Comparison of ENCODE assay signal across 13 cellular contexts in the genomic region with DNA sequence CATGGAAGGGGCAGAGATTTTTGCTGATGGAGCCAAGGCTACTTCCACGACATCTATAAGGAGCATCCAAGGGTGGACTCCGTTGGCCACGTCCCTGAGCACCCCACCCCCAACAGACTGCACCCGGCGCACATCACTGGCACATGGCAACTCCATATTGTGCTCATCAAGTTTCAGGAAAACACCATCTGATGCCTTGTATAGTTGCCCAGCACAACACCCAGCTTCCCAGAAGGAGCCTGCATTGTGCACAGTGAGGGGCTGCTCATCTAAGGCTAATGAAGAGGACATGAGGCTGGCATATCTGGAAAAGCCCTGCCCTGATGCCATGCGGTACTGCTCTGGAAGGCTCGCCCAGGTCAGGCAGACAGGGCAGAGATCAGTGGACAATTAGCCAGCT. TPM values are rescaled to one million over a fixed set of nuclear protein-coding genes. Genes with fewer than 3 reads are reported as not detected.
DNase-seq lines count a peak whose midpoint lies in the region; ATAC-seq, FAIRE-seq and TF ChIP-seq lines count a peak whose summit lies in the region.
"Had no signal": no experiment of that assay in that cellular context is flagged by ENCODE, and none has a peak within 500 bp of the region (broad histone marks: within the 10 kb centered on the region; RNA-seq: fewer than 3 reads in every experiment).

No MANE protein-coding gene starts in this region.

- H3K14ac ChIP-seq in neuronal stem cell (ENCODE audit: low read length) = no peak overlapping the region

- H3K4me3 ChIP-seq in neuronal stem cell (ENCODE audit: low read length in 2 of 2) (no peak overlapping the region), kidney (ENCODE audit: low read length in 2 of 2) (no peak overlapping the region)

- no peak for TF ChIP-seq CTCF in brain (conservative IDR thresholded peaks at IDR 0.05)
- no peak for TF ChIP-seq CTCF in kidney (IDR thresholded peaks at IDR 0.05; ENCODE audit: borderline replicate concordance, extremely low read depth, insufficient read depth)

- H2BK5ac ChIP-seq in neuronal stem cell (ENCODE audit: low read length) = no peak overlapping the region

- H3K9me3 Mint-ChIP-seq in brain = peaks cover 0 to 8% (median 0%) of the 10 kb centered on the region in 5 experiments
- H3K9me3 Mint-ChIP-seq: CD4-positive, alpha-beta T cell had no signal

- H2BK12ac ChIP-seq in neuronal stem cell (ENCODE audit: low read length) = no peak overlapping the region

- H3K9ac ChIP-seq in neuronal stem cell (ENCODE audit: low read depth, low read length, poor library complexity) (no peak overlapping the region), kidney (ENCODE audit: low read length in 2 of 2) (no peak overlapping the region)

- H3K4me3 Mint-ChIP-seq in brain = peak overlapping the region in 1 of 5 experiments; percentile 53
- H3K4me3 Mint-ChIP-seq: CD4-positive, alpha-beta T cell had no signal

- peaks cover 0 to 50% (median 0%) of the 10 kb centered on the region in 3 experiments for H3K27me3 ChIP-seq in neuronal stem cell (ENCODE audit: control insufficient read depth in 3 of 3, insufficient read depth in 3 of 3, low read depth in 1 of 3, low read length in 3 of 3)

- H3K4ac ChIP-seq in neuronal stem cell (ENCODE audit: low read length) = no peak overlapping the region

- no peak overlapping the region for H4K91ac ChIP-seq in neuronal stem cell (ENCODE audit: low read depth, low read length, poor library complexity)

- no peak overlapping the region for H4K8ac ChIP-seq in neuronal stem cell (ENCODE audit: low read depth, low read length)

- H2BK120ac ChIP-seq in neuronal stem cell (ENCODE audit: low read depth, low read length) = no peak overlapping the region

- ATAC-seq in GM21423 (IDR thresholded peaks at IDR 0.05; ENCODE audit: unreplicated experiment) = no peak

- no peak overlapping the region for H2AFZ ChIP-seq in neuronal stem cell (ENCODE audit: low read length)

- H2AK5ac ChIP-seq in neuronal stem cell (ENCODE audit: low read depth, low read length) = peak overlapping the region; percentile 77

- no peaks in the 10 kb centered on the region for H3K36me3 Mint-ChIP-seq in brain

- H3K23ac ChIP-seq in neuronal stem cell (ENCODE audit: low read depth, low read length, poor library complexity) = peak overlapping the region; percentile 18

- H3K27me3 Mint-ChIP-seq in brain = no peaks in the 10 kb centered on the region
- H3K27me3 Mint-ChIP-seq: CD4-positive, alpha-beta T cell had no signal

- intact Hi-C loops in kidney (cut with DNase I) = no loop called here

- H3K18ac ChIP-seq in neuronal stem cell (ENCODE audit: low read length) = peak overlapping the region; percentile 32

- WGBS in neuronal stem cell (ENCODE audit: extremely low coverage in 2 of 2, insufficient read length in 2 of 2, insufficient replicate concordance in 1 of 2), 2 donors = no CpG with 5 or more reads among the region's 7 CpGs

- DNase-seq in NCI-H2171 treated with DMSO at 0.1 percent for 48 hours (lab: John Stamatoyannopoulos, UW) (peak; percentile 74), NCI-H2171 (lab: John Stamatoyannopoulos, UW) (no peak), NCI-H446 (lab: John Stamatoyannopoulos, UW) (peak; percentile 5 to 74), neuronal stem cell (ENCODE audit: low spot score) (no peak), COR-L47 (lab: John Stamatoyannopoulos, UW) (no peak), kidney (no peak)
- DNase-seq: CD4-positive, alpha-beta T cell; DND-41; GF-D8 had no signal

- H3K4me1 Mint-ChIP-seq in brain = peaks cover 93% of the 10 kb centered on the region

- H3K79me1 ChIP-seq in neuronal stem cell (ENCODE audit: low read depth, low read length) = no peaks in the 10 kb centered on the region

- H3K4me2 ChIP-seq in neuronal stem cell (ENCODE audit: insufficient read depth, low read length, poor library complexity, severe bottlenecking) = no peak overlapping the region

- H2BK15ac ChIP-seq in neuronal stem cell (ENCODE audit: low read length) = peak overlapping the region; percentile 40

- no peak for FAIRE-seq in kidney (lab: Jason Lieb, UNC)
- FAIRE-seq: H54 had no signal

- H3K27ac ChIP-seq in neuronal stem cell (replicated peaks; ENCODE audit: low read length) (no peak overlapping the region), kidney (ENCODE audit: low read depth in 2 of 2, low read length in 2 of 2) (no peak overlapping the region)
- H3K27ac ChIP-seq: 22Rv1 had no signal

- H3K4me1 ChIP-seq in neuronal stem cell (ENCODE audit: control insufficient read depth in 2 of 2, insufficient read depth in 1 of 2, low read depth in 1 of 2, low read length in 2 of 2) (peaks cover 22 to 37% of the 10 kb centered on the region in 2 donors), kidney (ENCODE audit: control insufficient read depth in 1 of 2, insufficient read depth in 1 of 2, low read depth in 1 of 2, low read length in 2 of 2) (peaks cover 0 to 5% of the 10 kb centered on the region in 2 donors)

- H3K36me3 ChIP-seq in neuronal stem cell (replicated peaks in 1 of 2; ENCODE audit: control insufficient read depth in 2 of 2, insufficient read depth in 2 of 2, low read length in 2 of 2) (no peaks in the 10 kb centered on the region), kidney (ENCODE audit: control insufficient read depth in 1 of 2, insufficient read depth in 2 of 2, low read length in 2 of 2) (no peaks in the 10 kb centered on the region)

- H3K9me3 ChIP-seq in neuronal stem cell (replicated peaks in 1 of 2; ENCODE audit: control insufficient read depth in 2 of 2, insufficient read depth in 1 of 2, low read depth in 1 of 2, low read length in 2 of 2) (no peaks in the 10 kb centered on the region), kidney (ENCODE audit: control insufficient read depth in 1 of 2, low read length in 2 of 2) (no peaks in the 10 kb centered on the region)

- H3K27ac Mint-ChIP-seq in brain = peak overlapping the region in 4 of 5 experiments; percentile 66 to 95 (median 92)
- H3K27ac Mint-ChIP-seq: CD4-positive, alpha-beta T cell had no signal

RNA-seq across cellular contexts. Expression of gene CACNA2D2, which starts 15.0 kb away (rescaled TPM):
- 3.0 TPM for polyA plus RNA-seq in brain (ENCODE audit: insufficient read depth, low read depth, low replicate concordance)
- polyA plus RNA-seq in neuronal stem cell (2013, experiment 1 of 2) = 12.5 TPM
- 12.2 TPM for polyA plus RNA-seq in neuronal stem cell (2013, experiment 2 of 2)
- total RNA-seq in kidney = 3.6 TPM
- 6.0 TPM for polyA plus RNA-seq in kidney (ENCODE audit: insufficient read depth, low read depth, low replicate concordance)

RNA-seq across cellular contexts. Expression of gene C3orf18, which starts 49.1 kb away (rescaled TPM):
- polyA plus RNA-seq in brain (ENCODE audit: insufficient read depth, low read depth, low replicate concordance) (13.4 TPM), kidney (ENCODE audit: insufficient read depth, low read depth, low replicate concordance) (14.9 TPM)
- polyA plus RNA-seq in neuronal stem cell (2013, experiment 1 of 2) = 9.9 TPM
- polyA plus RNA-seq in neuronal stem cell (2013, experiment 2 of 2) = 9.3 TPM
- 6.2 TPM for total RNA-seq in kidney

RNA-seq across cellular contexts. Expression of gene HEMK1, which starts 50.9 kb away (rescaled TPM):
- 12.9 TPM for polyA plus RNA-seq in brain (ENCODE audit: insufficient read depth, low read depth, low replicate concordance)
- 15.5 TPM for polyA plus RNA-seq in neuronal stem cell (2013, experiment 1 of 2)
- polyA plus RNA-seq in neuronal stem cell (2013, experiment 2 of 2) = 15.1 TPM
- 25.1 TPM for total RNA-seq in kidney
- 30.3 TPM for polyA plus RNA-seq in kidney (ENCODE audit: insufficient read depth, low read depth, low replicate concordance)

Comparison
In these comparisons a context has a peak if more than half of its experiments do, and no peak if none do; other contexts are left out.
1. DNase-seq: peak in NCI-H2171 treated with DMSO at 0.1 percent for 48 hours (single experiment) and NCI-H446 (2 of 2); none in NCI-H2171 (single experiment), neuronal stem cell (single experiment), COR-L47 (single experiment) and kidney (single experiment).